Comparison of ENCODE assay signal across 8 cellular contexts in genomic region chr18:68735498-68736343, GRCh38. TPM values are rescaled to one million over a fixed set of nuclear protein-coding genes. Genes with fewer than 3 reads are reported as not detected.
A peak's percentile ranks its signal among the peaks of the same experiment; 100 is the strongest.
DNase-seq lines count a peak whose midpoint lies in the region; ATAC-seq lines count a peak whose summit lies in the region.

No MANE protein-coding gene starts in this region.

- peak; percentile 71 for ATAC-seq in GM19467 (IDR thresholded peaks at IDR 0.05; ENCODE audit: unreplicated experiment)
- peak; percentile 91 for ATAC-seq in HG03432 (IDR thresholded peaks at IDR 0.05; ENCODE audit: unreplicated experiment)

- peak; percentile 61 for DNase-seq in EL
- DNase-seq in NCI-H748 treated with DMSO at 0.1 percent for 48 hours (lab: John Stamatoyannopoulos, UW), result peak; percentile 52
- DNase-seq in cerebellum (ENCODE audit: low spot score), result peak; percentile 62
- DNase-seq in lung microvascular endothelial cell (ENCODE audit: low read depth in 2 of 2), result peak; percentile 61 to 69
- no peak for DNase-seq in effector CD4-positive, alpha-beta T cell
- DNase-seq in GM19240 (ENCODE audit: insufficient read length, low spot score), result no peak

RNA-seq across cellular contexts. Expression of gene TMX3, which starts 20.8 kb away (rescaled TPM):
- 92.3 TPM for total RNA-seq in cerebellum
- 49.3 and 53.8 TPM in 2 replicates for total RNA-seq in lung microvascular endothelial cell

Comparison
In these comparisons a context has a peak if more than half of its experiments do, and no peak if none do; other contexts are left out.
1. DNase-seq: peak in EL (single experiment), NCI-H748 treated with DMSO at 0.1 percent for 48 hours (single experiment), cerebellum (single experiment) and lung microvascular endothelial cell (2 of 2); none in effector CD4-positive, alpha-beta T cell (single experiment) and GM19240 (single experiment).